20 cellular contexts compared by ENCODE assay signal in genomic region chr5:164860896-164861295, GRCh38.
"Had no signal": no experiment of that assay in that cellular context is flagged by ENCODE, and none has a peak within 500 bp of the region (broad histone marks: within the 10 kb centered on the region; RNA-seq: fewer than 3 reads in every experiment).

No MANE protein-coding gene starts in this region.

- H3K4me3 ChIP-seq: breast epithelium, colonic mucosa, Peyer's patch, SJSA1 had no signal

- H3K9me3 ChIP-seq: breast epithelium, colonic mucosa, Peyer's patch had no signal

- H3K27me3 ChIP-seq: breast epithelium, colonic mucosa, Peyer's patch, SJSA1 had no signal

- H3K36me3 ChIP-seq: breast epithelium, colonic mucosa, Peyer's patch, SJSA1 had no signal

- H3K27ac ChIP-seq: breast epithelium, colonic mucosa, Peyer's patch, SJSA1 had no signal

- ATAC-seq: activated T-cell treated with anti-CD3 and anti-CD28 coated beads, Interleukin-2, amount 50 U/mL, for 72 hours; SK-N-SH treated with all-trans-retinoic acid at 6 μM for 48 hours had no signal

- DNase-seq: activated CD4-positive, alpha-beta memory T cell treated with anti-CD3 and anti-CD28 coated beads, Interleukin-2, amount 10 ng/mL, durations not matched to agents 7 days and 5 days; activated CD4-positive, alpha-beta T cell treated with anti-CD3 and anti-CD28 coated beads, Interleukin-2, amount 50 U/mL, for 1 hour; activated CD4-positive, CD25-positive, alpha-beta regulatory T cell; activated T-cell treated with anti-CD3 and anti-CD28 coated beads, Interleukin-2, amount 50 U/mL, for 72 hours; aorta; caudate nucleus; colonic mucosa; dermis blood vessel endothelial cell; MM.1S; NCI-H1105; NCI-H1436; NCI-H1694 treated with DMSO at 0.1 percent for 48 hours; NCI-H2029 treated with DMSO at 0.1 percent for 48 hours; NCI-H526 treated with DMSO at 0.1 percent for 48 hours; Peyer's patch; SHP77; SW 1271 had no signal
